13 cellular contexts compared by ENCODE assay signal in genomic region chr20:36969050-36969449, GRCh38. TPM values are rescaled to one million over a fixed set of nuclear protein-coding genes. Genes with fewer than 3 reads are reported as not detected.
DNase-seq lines count a peak whose midpoint lies in the region; ATAC-seq and TF ChIP-seq lines count a peak whose summit lies in the region.
"Had no signal": no experiment of that assay in that cellular context is flagged by ENCODE, and none has a peak within 500 bp of the region (broad histone marks: within the 10 kb centered on the region; RNA-seq: fewer than 3 reads in every experiment).

No MANE protein-coding gene starts in this region.

- H3K27me3 Mint-ChIP-seq in CD4-positive, alpha-beta memory T cell: no peaks in the 10 kb centered on the region
- H3K27me3 Mint-ChIP-seq: naive B cell had no signal

- peaks cover 45 to 70% (median 62%) of the 10 kb centered on the region in 4 donors for H3K4me1 Mint-ChIP-seq in CD4-positive, alpha-beta memory T cell

- peak overlapping the region; percentile 50 for H3K4me2 ChIP-seq in BLaER1

- peak overlapping the region; percentile 77 to 98 (median 95) for H3K27ac Mint-ChIP-seq in CD4-positive, alpha-beta memory T cell
- peak overlapping the region; percentile 73 to 85 for H3K27ac Mint-ChIP-seq in activated naive CD4-positive, alpha-beta T cell treated with anti-CD3 and anti-CD28 coated beads, Interleukin-2, amount 50 U/mL, for 72 hours

- H4K20me1 ChIP-seq in BLaER1: no peaks in the 10 kb centered on the region

- intact Hi-C loops in CD4-positive, alpha-beta memory T cell (cut with micrococcal nuclease): no loop called here
- intact Hi-C loops in mucosa of descending colon (cut with DNase I, micrococcal nuclease) (no loop called here), vagina (cut with DNase I) (no loop called here)

- POLR2A ChIA-PET in CD4-positive, alpha-beta memory T cell (lab: Charles Lee; ENCODE audit: partially characterized antibody): interaction anchor here (0.9 to 2.0 kb wide), 13 partner anchors 10 to 126 kb away, joined by 3 to 17 read pairs (median 5); partner anchors contain the start of gene RBL1

- no peak overlapping the region for H3K4me3 ChIP-seq in BLaER1
- peak overlapping the region in 1 of 2 donors; percentile 51 for H3K4me3 ChIP-seq in CD4-positive, alpha-beta memory T cell (ENCODE audit: low read length in 2 of 2)
- H3K4me3 ChIP-seq in mucosa of descending colon: no peak overlapping the region
- H3K4me3 ChIP-seq in vagina: no peak overlapping the region

- ATAC-seq in activated naive CD4-positive, alpha-beta T cell treated with anti-CD3 and anti-CD28 coated beads, Interleukin-2, amount 50 U/mL, for 72 hours: no peak
- ATAC-seq in mucosa of descending colon: peak; percentile 19
- ATAC-seq in HG02870 (IDR thresholded peaks at IDR 0.05; ENCODE audit: unreplicated experiment): no peak
- no peak for ATAC-seq in GM21723 (IDR thresholded peaks at IDR 0.05; ENCODE audit: unreplicated experiment)

- no peak for TF ChIP-seq POLR2A in vagina (IDR thresholded peaks at IDR 0.05)

- H3K4me1 ChIP-seq in BLaER1 (peaks cover 41% of the 10 kb centered on the region), mucosa of descending colon (ENCODE audit: low read depth) (no peaks in the 10 kb centered on the region), vagina (no peaks in the 10 kb centered on the region)
- H3K4me1 ChIP-seq in CD4-positive, alpha-beta memory T cell (ENCODE audit: insufficient read depth, low read length): peaks cover 71% of the 10 kb centered on the region

- no peak overlapping the region for H3K9ac ChIP-seq in BLaER1

- H3K9me3 ChIP-seq in BLaER1: peaks cover 34% of the 10 kb centered on the region
- H3K9me3 ChIP-seq in CD4-positive, alpha-beta memory T cell (ENCODE audit: control insufficient read depth in 1 of 2, low read length in 2 of 2): no peaks in the 10 kb centered on the region
- no peaks in the 10 kb centered on the region for H3K9me3 ChIP-seq in mucosa of descending colon
- no peaks in the 10 kb centered on the region for H3K9me3 ChIP-seq in vagina

- H3K9me3 Mint-ChIP-seq in CD4-positive, alpha-beta memory T cell: no peaks in the 10 kb centered on the region
- H3K9me3 Mint-ChIP-seq in activated naive CD4-positive, alpha-beta T cell treated with anti-CD3 and anti-CD28 coated beads, Interleukin-2, amount 50 U/mL, for 72 hours: peaks cover 7 to 8% of the 10 kb centered on the region in 2 donors

- H3K27ac ChIP-seq in BLaER1 (peak overlapping the region; percentile 56), vagina (no peak overlapping the region)
- H3K27ac ChIP-seq in CD4-positive, alpha-beta memory T cell (ENCODE audit: low read depth, low read length): peak overlapping the region; percentile 36
- H3K27ac ChIP-seq: epithelial cell of prostate had no signal

- H3K36me3 Mint-ChIP-seq in CD4-positive, alpha-beta memory T cell: peaks cover 3 to 6% of the 10 kb centered on the region in 2 donors
- peaks cover 15% of the 10 kb centered on the region in 2 donors for H3K36me3 Mint-ChIP-seq in activated naive CD4-positive, alpha-beta T cell treated with anti-CD3 and anti-CD28 coated beads, Interleukin-2, amount 50 U/mL, for 72 hours
- H3K36me3 Mint-ChIP-seq: naive B cell had no signal

- H3K27me3 ChIP-seq in BLaER1: no peaks in the 10 kb centered on the region
- no peaks in the 10 kb centered on the region for H3K27me3 ChIP-seq in CD4-positive, alpha-beta memory T cell (ENCODE audit: insufficient read depth, low read length)
- H3K27me3 ChIP-seq in vagina: no peaks in the 10 kb centered on the region

- peak overlapping the region in 7 of 8 donors; percentile 59 to 91 (median 80) for H3K4me3 Mint-ChIP-seq in CD4-positive, alpha-beta memory T cell

- H3K36me3 ChIP-seq in BLaER1 (peaks cover 13% of the 10 kb centered on the region; the same call in 1 of the 2 replicates), mucosa of descending colon (ENCODE audit: low read depth) (no peaks in the 10 kb centered on the region), vagina (no peaks in the 10 kb centered on the region)
- no peaks in the 10 kb centered on the region for H3K36me3 ChIP-seq in CD4-positive, alpha-beta memory T cell (ENCODE audit: insufficient read depth, low read length)

- CTCF ChIA-PET in CD4-positive, alpha-beta memory T cell (lab: Charles Lee; ENCODE audit: partially characterized antibody): interaction anchor here (0.5 to 3.1 kb wide), 6 partner anchors 12 to 112 kb away, joined by 3 to 13 read pairs (median 6); no protein-coding TSS in a partner anchor

- TF ChIP-seq CTCF in mucosa of descending colon (IDR thresholded peaks at IDR 0.05): no peak
- TF ChIP-seq CTCF in vagina (IDR thresholded peaks at IDR 0.05): no peak

- no peak for DNase-seq in CD4-positive, alpha-beta memory T cell
- DNase-seq in activated naive CD4-positive, alpha-beta T cell treated with anti-CD3 and anti-CD28 coated beads, Interleukin-2, amount 50 U/mL, for 72 hours (ENCODE audit: low spot score in 2 of 2): no peak
- DNase-seq in mucosa of descending colon: no peak
- DNase-seq in NCI-H345 treated with DMSO at 0.1 percent for 48 hours (lab: John Stamatoyannopoulos, UW; ENCODE audit: unreplicated experiment): no peak
- DNase-seq in vagina (ENCODE audit: extremely low spot score in 2 of 2): no peak
- DNase-seq: cerebellar nuclear complex; naive B cell; NCI-H2107; NK-92 treated with Interleukin-12 subunit alpha and Interleukin-12 subunit beta, amount 100 ng/mL, for 24 hours had no signal

RNA-seq across cellular contexts. Expression of gene SAMHD1, which starts 17.5 kb away (rescaled TPM):
- 100 to 1,000 TPM; 216 to 223 TPM for total RNA-seq in CD4-positive, alpha-beta memory T cell
- 100 to 1,000 TPM; 291 to 332 TPM for polyA plus RNA-seq in CD4-positive, alpha-beta memory T cell
- 10 to 100 TPM; 50.2 to 56.3 TPM for total RNA-seq in activated naive CD4-positive, alpha-beta T cell treated with anti-CD3 and anti-CD28 coated beads, Interleukin-2, amount 50 U/mL, for 72 hours
- total RNA-seq in mucosa of descending colon (100 to 1,000 TPM in 1 of 3 donors, 10 to 100 TPM in 2; 24.1 to 110 (median 48.6) TPM), vagina (142 TPM)
